Comparison of ENCODE assay signal across 10 cellular contexts in the genomic region with DNA sequence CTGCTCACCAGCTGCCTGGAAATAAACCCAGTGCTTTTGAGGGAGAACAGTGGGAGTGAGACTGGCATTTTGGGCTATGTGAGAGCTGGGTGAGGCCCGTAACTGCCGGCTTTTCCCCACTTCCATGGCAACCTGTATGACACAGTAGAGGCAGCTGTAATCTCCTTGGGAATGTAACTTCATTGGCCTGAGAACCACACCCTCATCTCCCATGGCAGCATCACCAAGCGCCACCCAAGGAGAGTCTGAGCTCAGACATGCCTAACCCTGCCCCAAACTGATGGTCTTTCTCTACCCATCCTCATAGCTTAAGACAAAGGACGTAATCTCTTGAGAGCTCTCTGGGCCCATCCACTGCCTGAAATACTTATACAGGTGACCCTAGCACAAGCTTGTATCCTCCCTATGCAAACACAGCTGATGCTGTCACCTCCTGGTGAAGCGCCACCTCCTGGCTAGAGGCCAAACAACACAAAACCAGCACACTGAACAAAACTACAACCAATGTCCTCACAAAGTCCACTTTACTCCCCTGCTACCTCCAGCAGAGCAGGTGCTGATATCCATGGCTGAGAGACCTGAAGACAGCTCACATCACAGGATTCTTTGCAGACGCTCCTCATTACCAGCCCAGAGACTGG.
DNase-seq lines count a peak whose midpoint lies in the region; ATAC-seq, FAIRE-seq and TF ChIP-seq lines count a peak whose summit lies in the region.
"Had no signal": no experiment of that assay in that cellular context is flagged by ENCODE, and none has a peak within 500 bp of the region (broad histone marks: within the 10 kb centered on the region; RNA-seq: fewer than 3 reads in every experiment).

No MANE protein-coding gene starts in this region.

- H3K9me3 Mint-ChIP-seq in activated CD4-positive, alpha-beta T cell treated with anti-CD3 and anti-CD28 coated beads for 36 hours (ENCODE audit: low read depth), result peaks cover 24% of the 10 kb centered on the region
- peaks cover 22% of the 10 kb centered on the region for H3K9me3 Mint-ChIP-seq in osteocyte (ENCODE audit: unreplicated experiment)

- no peaks in the 10 kb centered on the region for H3K36me3 ChIP-seq in K562 (ENCODE audit: control insufficient read depth, insufficient read depth, low read length)

- no peaks in the 10 kb centered on the region for H3K36me3 Mint-ChIP-seq in activated CD4-positive, alpha-beta T cell treated with anti-CD3 and anti-CD28 coated beads for 36 hours (ENCODE audit: low read depth)
- no peaks in the 10 kb centered on the region for H3K36me3 Mint-ChIP-seq in osteocyte (ENCODE audit: unreplicated experiment)

- no peak for TF ChIP-seq POLR2A in K562 (conservative IDR thresholded peaks at IDR 0.05)

- no peaks in the 10 kb centered on the region for H3K4me1 Mint-ChIP-seq in activated CD4-positive, alpha-beta T cell treated with anti-CD3 and anti-CD28 coated beads for 36 hours
- peaks cover 10% of the 10 kb centered on the region for H3K4me1 Mint-ChIP-seq in osteocyte (ENCODE audit: unreplicated experiment)

- H3K4me3 Mint-ChIP-seq in activated CD4-positive, alpha-beta T cell treated with anti-CD3 and anti-CD28 coated beads for 36 hours, result no peak overlapping the region
- no peak overlapping the region for H3K4me3 Mint-ChIP-seq in osteocyte (ENCODE audit: unreplicated experiment)

- BruUV-seq in K562 (replicated peaks; lab: Mats Ljungman, UMichigan), result no TSS peak

- no peak for TF ChIP-seq EP300 in K562 (IDR thresholded peaks at IDR 0.05; ENCODE audit: low read length)

- no peaks in the 10 kb centered on the region for H4K20me1 ChIP-seq in K562 (replicated peaks; ENCODE audit: control insufficient read depth, insufficient read depth, low read length)

- H3K9ac ChIP-seq in K562 (ENCODE audit: insufficient read depth in 1 of 2, low read depth in 2 of 2, low read length in 2 of 2), result no peak overlapping the region

- H3K4me3 ChIP-seq in K562, result no peak overlapping the region

- H3K27ac Mint-ChIP-seq in activated CD4-positive, alpha-beta T cell treated with anti-CD3 and anti-CD28 coated beads for 36 hours, result no peak overlapping the region
- peak overlapping the region; percentile 5 for H3K27ac Mint-ChIP-seq in osteocyte (ENCODE audit: unreplicated experiment)
- H3K27ac Mint-ChIP-seq: activated T-helper 2 cell treated with anti-CD3 and anti-CD28 coated beads, Interferon-gamma antibody, Interleukin-2, Interleukin-4, amounts not matched to agents 10 μg/mL and 5 μg/mL and 100 μg/mL, durations not matched to agents 14 hours and 24 hours and 36 hours had no signal

- no peak for TF ChIP-seq RAD21 in K562 (CRISPR knock-in tag; conservative IDR thresholded peaks at IDR 0.05 in 1 of 2, IDR thresholded peaks at IDR 0.05 in 1 of 2)

- no peaks in the 10 kb centered on the region for H3K27me3 ChIP-seq in K562 (ENCODE audit: control insufficient read depth in 2 of 2, insufficient read depth in 2 of 2, low read length in 2 of 2)

- H3K9me1 ChIP-seq in K562 (ENCODE audit: control insufficient read depth, insufficient read depth, low read length), result no peaks in the 10 kb centered on the region

- no peak overlapping the region for H3K27ac ChIP-seq in K562 (ENCODE audit: extremely low read depth, low read depth, low read length)

- no peaks in the 10 kb centered on the region for H3K4me1 ChIP-seq in K562 (replicated peaks in 1 of 2; ENCODE audit: control insufficient read depth in 2 of 2, insufficient read depth in 2 of 2, low read length in 2 of 2)

- no peak overlapping the region for H3K4me2 ChIP-seq in K562 (ENCODE audit: insufficient read depth, low read length)

- no peaks in the 10 kb centered on the region for H3K27me3 Mint-ChIP-seq in activated CD4-positive, alpha-beta T cell treated with anti-CD3 and anti-CD28 coated beads for 36 hours
- H3K27me3 Mint-ChIP-seq in osteocyte (ENCODE audit: unreplicated experiment), result no peaks in the 10 kb centered on the region

- peak; percentile 20 for DNase-seq in activated CD4-positive, alpha-beta T cell treated with anti-CD3 and anti-CD28 coated beads for 36 hours
- DNase-seq in activated CD4-positive, alpha-beta T cell treated with anti-CD3 and anti-CD28 coated beads for 1 hour, result no peak
- DNase-seq in NCI-H1417 treated with DMSO at 0.1 percent for 48 hours (lab: John Stamatoyannopoulos, UW) (peak; percentile 85), K562 (ENCODE audit: extremely low read depth in 1 of 4, low spot score in 3 of 4) (peak in 1 of 4 experiments; percentile 8), osteocyte (ENCODE audit: extremely low spot score, unreplicated experiment) (no peak), anterior cingulate cortex (lab: John Stamatoyannopoulos, UW) (no peak)

- no peak for ATAC-seq in activated CD4-positive, alpha-beta T cell treated with anti-CD3 and anti-CD28 coated beads for 36 hours
- ATAC-seq in K562 (no peak), HG03439 (IDR thresholded peaks at IDR 0.05; ENCODE audit: unreplicated experiment) (no peak), HG03521 (IDR thresholded peaks at IDR 0.05; ENCODE audit: unreplicated experiment) (no peak)

- peak in 2 of 3 experiments; percentile 21 to 28; a peak in 1 of 6 replicates for TF ChIP-seq CTCF in K562 (IDR thresholded peaks at IDR 0.05 in 2 of 3, conservative IDR thresholded peaks at IDR 0.05 in 1 of 3; ENCODE audit: insufficient read depth in 2 of 3, low read depth in 1 of 3, low read length in 3 of 3)
- no peak for TF ChIP-seq CTCF in osteocyte (IDR thresholded peaks at IDR 0.05)

- in situ Hi-C loops in K562 (cut with MboI), result no loop called here

- H2AFZ ChIP-seq in K562 (ENCODE audit: low read depth, low read length), result no peak overlapping the region

- intact Hi-C loops in activated CD4-positive, alpha-beta T cell treated with anti-CD3 and anti-CD28 coated beads for 36 hours (cut with DNase I, micrococcal nuclease), result no loop called here
- intact Hi-C loops in K562 (cut with micrococcal nuclease), result no loop called here

- 2% methylated on average over 6 of the region's 6 CpGs for WGBS in K562 (ENCODE audit: insufficient coverage, low coverage, missing lambda C conversion rate)

- no peak for FAIRE-seq in K562 (lab: Jason Lieb, UNC)
- FAIRE-seq: frontal cortex had no signal

- H3K9me3 ChIP-seq in K562 (replicated peaks; ENCODE audit: control insufficient read depth, insufficient read depth, low read depth, low read length), result no peaks in the 10 kb centered on the region; the same call in 1 of the 2 replicates

- POLR2A ChIA-PET in activated CD4-positive, alpha-beta T cell treated with anti-CD3 and anti-CD28 coated beads for 36 hours (lab: Charles Lee), result no interaction called here
- POLR2A ChIA-PET in K562 (lab: Yijun Ruan, JAX), result no interaction called here

- no peaks in the 10 kb centered on the region for H3K79me2 ChIP-seq in K562 (ENCODE audit: control insufficient read depth, insufficient read depth, low read length)

- CTCF ChIA-PET in activated CD4-positive, alpha-beta T cell treated with anti-CD3 and anti-CD28 coated beads for 36 hours (lab: Charles Lee), result no interaction called here
- CTCF ChIA-PET in K562 (lab: Yijun Ruan, JAX; ENCODE audit: low intra/inter-chr PET ratio), result no interaction called here

TF ChIP-seq in K562, 482 proteins besides CTCF, POLR2A, EP300 and RAD21:
- TF ChIP-seq, protein P1, sequence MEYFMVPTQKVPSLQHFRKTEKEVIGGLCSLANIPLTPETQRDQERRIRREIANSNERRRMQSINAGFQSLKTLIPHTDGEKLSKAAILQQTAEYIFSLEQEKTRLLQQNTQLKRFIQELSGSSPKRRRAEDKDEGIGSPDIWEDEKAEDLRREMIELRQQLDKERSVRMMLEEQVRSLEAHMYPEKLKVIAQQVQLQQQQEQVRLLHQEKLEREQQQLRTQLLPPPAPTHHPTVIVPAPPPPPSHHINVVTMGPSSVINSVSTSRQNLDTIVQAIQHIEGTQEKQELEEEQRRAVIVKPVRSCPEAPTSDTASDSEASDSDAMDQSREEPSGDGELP (CRISPR knock-in tag; IDR thresholded peaks at IDR 0.05; ENCODE audit: borderline replicate concordance), result peak; percentile 24; the same call in 1 of the 2 replicates
- TF ChIP-seq NR4A1 (CRISPR knock-in tag; IDR thresholded peaks at IDR 0.05), result no peak
- no peak for TF ChIP-seq NR4A1 (tag; IDR thresholded peaks at IDR 0.05)
- TF ChIP-seq, protein P2, sequence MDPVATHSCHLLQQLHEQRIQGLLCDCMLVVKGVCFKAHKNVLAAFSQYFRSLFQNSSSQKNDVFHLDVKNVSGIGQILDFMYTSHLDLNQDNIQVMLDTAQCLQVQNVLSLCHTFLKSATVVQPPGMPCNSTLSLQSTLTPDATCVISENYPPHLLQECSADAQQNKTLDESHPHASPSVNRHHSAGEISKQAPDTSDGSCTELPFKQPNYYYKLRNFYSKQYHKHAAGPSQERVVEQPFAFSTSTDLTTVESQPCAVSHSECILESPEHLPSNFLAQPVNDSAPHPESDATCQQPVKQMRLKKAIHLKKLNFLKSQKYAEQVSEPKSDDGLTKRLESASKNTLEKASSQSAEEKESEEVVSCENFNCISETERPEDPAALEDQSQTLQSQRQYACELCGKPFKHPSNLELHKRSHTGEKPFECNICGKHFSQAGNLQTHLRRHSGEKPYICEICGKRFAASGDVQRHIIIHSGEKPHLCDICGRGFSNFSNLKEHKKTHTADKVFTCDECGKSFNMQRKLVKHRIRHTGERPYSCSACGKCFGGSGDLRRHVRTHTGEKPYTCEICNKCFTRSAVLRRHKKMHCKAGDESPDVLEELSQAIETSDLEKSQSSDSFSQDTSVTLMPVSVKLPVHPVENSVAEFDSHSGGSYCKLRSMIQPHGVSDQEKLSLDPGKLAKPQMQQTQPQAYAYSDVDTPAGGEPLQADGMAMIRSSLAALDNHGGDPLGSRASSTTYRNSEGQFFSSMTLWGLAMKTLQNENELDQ (CRISPR knock-in tag; IDR thresholded peaks at IDR 0.05; ENCODE audit: borderline replicate concordance), result no peak

Comparison
In these comparisons a context has a peak if more than half of its experiments do, and no peak if none do; other contexts are left out.
1. DNase-seq: peak in activated CD4-positive, alpha-beta T cell treated with anti-CD3 and anti-CD28 coated beads for 36 hours (single experiment) and NCI-H1417 treated with DMSO at 0.1 percent for 48 hours (single experiment); none in activated CD4-positive, alpha-beta T cell treated with anti-CD3 and anti-CD28 coated beads for 1 hour (single experiment), osteocyte (single experiment) and anterior cingulate cortex (0 of 58).